In the genomic region with DNA sequence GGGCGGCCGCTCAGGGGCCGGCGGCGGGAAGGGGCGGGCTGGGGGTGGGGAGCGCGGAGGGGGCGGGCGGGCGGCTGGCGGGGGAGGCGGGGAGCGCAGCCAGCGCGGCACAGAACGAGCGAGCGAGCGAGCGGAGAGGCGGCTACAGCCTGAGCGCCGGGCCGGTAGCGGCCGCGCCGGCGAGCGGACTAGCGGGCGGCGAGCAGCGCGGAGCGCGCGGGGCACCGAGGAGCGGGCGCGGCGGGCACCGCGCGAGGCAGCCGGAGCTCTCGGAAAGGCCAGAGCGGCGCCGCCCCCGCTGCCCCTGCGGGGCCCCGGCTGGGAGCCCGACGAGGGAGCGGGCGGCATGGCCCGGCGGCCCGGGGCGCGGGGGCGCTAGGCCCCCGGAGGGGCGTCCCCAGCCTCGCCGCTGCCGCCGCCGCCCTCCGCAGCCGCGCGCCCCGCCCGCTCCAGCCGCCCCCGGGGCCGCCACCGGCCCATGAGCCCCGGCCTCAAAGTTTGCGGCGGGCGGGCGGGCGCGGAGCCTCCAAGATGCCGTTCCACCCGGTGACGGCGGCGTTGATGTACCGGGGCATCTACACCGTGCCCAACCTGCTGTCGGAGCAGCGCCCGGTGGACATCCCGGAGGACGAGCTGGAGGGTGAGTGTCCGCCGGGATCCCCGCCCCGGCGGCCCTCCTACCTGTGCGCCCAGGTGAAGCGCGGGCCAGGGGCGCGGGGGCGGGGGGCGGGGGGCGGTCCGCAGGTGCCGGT, we compare ENCODE assay signal across 10 cellular contexts. TPM values are rescaled to one million over a fixed set of nuclear protein-coding genes. Genes with fewer than 3 reads are reported as not detected.
A peak's percentile ranks its signal among the peaks of the same experiment; 100 is the strongest.
DNase-seq lines count a peak whose midpoint lies in the region; ATAC-seq and TF ChIP-seq lines count a peak whose summit lies in the region.
"Had no signal": no experiment of that assay in that cellular context is flagged by ENCODE, and none has a peak within 500 bp of the region (broad histone marks: within the 10 kb centered on the region; RNA-seq: fewer than 3 reads in every experiment).

A gene (plus strand): TSS at position 110 of the 752 bp plus-strand sequence. CDS start 422 bp downstream, at position 532.

- no peak within 1 kb of the TSS for H3K27ac Mint-ChIP-seq in naive B cell
- H3K27ac Mint-ChIP-seq: activated T-helper 2 cell treated with anti-CD3 and anti-CD28 coated beads, Interferon-gamma antibody, Interleukin-2, Interleukin-4, amounts not matched to agents 10 μg/mL and 5 μg/mL and 100 μg/mL, durations not matched to agents 14 hours and 24 hours and 36 hours had no signal

- H3K4me2 ChIP-seq in GM23248 (ENCODE audit: unreplicated experiment) (no peak within 1 kb of the TSS), OCI-LY7 (ENCODE audit: low read length) (no peak within 1 kb of the TSS)

- H3K9me3 Mint-ChIP-seq in naive B cell, result no peaks in the 10 kb centered on the region
- H3K9me3 Mint-ChIP-seq: activated T-helper 2 cell treated with anti-CD3 and anti-CD28 coated beads, Interferon-gamma antibody, Interleukin-2, Interleukin-4, amounts not matched to agents 10 μg/mL and 5 μg/mL and 100 μg/mL, durations not matched to agents 14 hours and 24 hours and 36 hours had no signal

- H3K4me3 ChIP-seq in GM23248 (no peak within 1 kb of the TSS), OCI-LY7 (ENCODE audit: low read depth, low read length, poor library complexity, severe bottlenecking) (no peak within 1 kb of the TSS)

- no peaks in the 10 kb centered on the region for H4K20me1 ChIP-seq in GM23248 (ENCODE audit: insufficient read depth)
- H4K20me1 ChIP-seq in OCI-LY7 (ENCODE audit: insufficient read depth, low read length), result no peaks in the 10 kb centered on the region

- no peaks in the 10 kb centered on the region for H3K9me2 ChIP-seq in GM23248 (ENCODE audit: insufficient read depth)
- H3K9me2 ChIP-seq in OCI-LY7 (ENCODE audit: insufficient read depth, low read length), result no peaks in the 10 kb centered on the region

- H2AFZ ChIP-seq in GM23248 (no peak within 1 kb of the TSS), OCI-LY7 (ENCODE audit: low read length) (no peak within 1 kb of the TSS)

- H3K79me2 ChIP-seq in GM23248 (ENCODE audit: insufficient read depth) (no peaks in the 10 kb centered on the region), OCI-LY7 (ENCODE audit: insufficient read depth, low read depth, low read length) (no peaks in the 10 kb centered on the region)

- no peak for TF ChIP-seq CTCF in OCI-LY7 (conservative IDR thresholded peaks at IDR 0.05; ENCODE audit: low read length)

- peak within 1 kb of the TSS in 7 of 8 donors; percentile 7 to 74 (median 55) for H3K4me3 Mint-ChIP-seq in naive B cell

- no peaks in the 10 kb centered on the region for H3K9me3 ChIP-seq in GM23248 (ENCODE audit: low read depth)
- no peaks in the 10 kb centered on the region for H3K9me3 ChIP-seq in OCI-LY7 (ENCODE audit: low read length)

- H3K27me3 Mint-ChIP-seq in naive B cell, result peaks cover 21 to 69% (median 56%) of the 10 kb centered on the region in 3 donors

- H3K27me3 ChIP-seq in GM23248 (replicated peaks; ENCODE audit: insufficient read depth), result peaks cover 25% of the 10 kb centered on the region

- in situ Hi-C loops in GM23248 (cut with MboI), result no loop called here

- WGBS in GM23248 (ENCODE audit: low coverage in 1 of 2, low lambda C conversion rate in 2 of 2, missing lambda C conversion rate in 2 of 2), 2 experiments, result 2 to 4% methylated on average over 16 to 74 of the region's 116 CpGs

- peaks cover 7 to 14% (median 8%) of the 10 kb centered on the region in 3 donors for H3K4me1 Mint-ChIP-seq in naive B cell

- ATAC-seq in naive B cell (ENCODE audit: low read depth in 2 of 2) (peak in 1 of 2 donors; percentile 23), GM21717 (IDR thresholded peaks at IDR 0.05; ENCODE audit: unreplicated experiment) (no peak)

- no TSS peak for BruUV-seq in OCI-LY7 (replicated peaks; lab: Mats Ljungman, UMichigan)

- H3K27ac ChIP-seq in GM23248, result no peak within 1 kb of the TSS
- no peak within 1 kb of the TSS for H3K27ac ChIP-seq in OCI-LY7 (ENCODE audit: low read depth, low read length, poor library complexity, severe bottlenecking)

- H3K36me3 ChIP-seq in GM23248 (ENCODE audit: low read depth) (no peaks in the 10 kb centered on the region), OCI-LY7 (ENCODE audit: insufficient read depth, low read length) (no peaks in the 10 kb centered on the region)

- no peaks in the 10 kb centered on the region for H3K36me3 Mint-ChIP-seq in naive B cell

- POLR2A ChIA-PET in OCI-LY7 (lab: Charles Lee), result no interaction called here

- CTCF ChIA-PET in OCI-LY7 (lab: Charles Lee; ENCODE audit: unreplicated experiment), result no interaction called here

- H3K4me1 ChIP-seq in GM23248 (ENCODE audit: insufficient read depth), result no peaks in the 10 kb centered on the region
- no peaks in the 10 kb centered on the region for H3K4me1 ChIP-seq in OCI-LY7 (ENCODE audit: insufficient read depth, low read length, poor library complexity, severe bottlenecking)

- intact Hi-C loops in OCI-LY7 (cut with micrococcal nuclease; ENCODE audit: unreplicated experiment), result no loop called here

- H3F3A ChIP-seq in GM23248 (ENCODE audit: insufficient read depth), result no peaks in the 10 kb centered on the region

- DNase-seq in NCI-H1105 treated with DMSO at 0.1 percent for 48 hours (lab: John Stamatoyannopoulos, UW), result peak; percentile 4
- DNase-seq in NCI-H1105 (lab: John Stamatoyannopoulos, UW), result no peak
- DNase-seq in GM23248, result peak; percentile 33
- DNase-seq in astrocyte of the hippocampus (ENCODE audit: low read depth, low spot score), result peak; percentile 54
- DNase-seq in naive B cell, result no peak
- DNase-seq in SW 1271 (lab: John Stamatoyannopoulos, UW), result no peak
- DNase-seq in OCI-LY7 (ENCODE audit: low spot score), result no peak

- H3K9ac ChIP-seq in GM23248, result no peak within 1 kb of the TSS

RNA-seq across cellular contexts. Expression of the gene that starts here (rescaled TPM):
- total RNA-seq in GM23248 (2014; rRNA removed; shearing (Covaris generic)), result not detected in 2 replicates
- polyA plus RNA-seq in GM23248 (2016; fragmentation: Nextera tagmentation; extraction: Ambion mirVana), result 0.08 TPM in 1 of 2 replicates, not detected in the other
- polyA plus RNA-seq in naive B cell (ENCODE audit: low read depth in 6 of 6), result under 1 TPM in 4 of 6 donors, not detected in 2; 0.08 to 0.11 (median 0.10) TPM
- 0.06 and 0.23 TPM in 2 replicates for total RNA-seq in OCI-LY7 (2014; rRNA removed; shearing (Covaris generic))
- 0.18 TPM in 1 of 2 replicates, not detected in the other for total RNA-seq in OCI-LY7 (2022)
- total RNA-seq: skeletal muscle tissue had no signal

Comparison
In these comparisons a context has a peak if more than half of its experiments do, and no peak if none do; other contexts are left out.
1. DNase-seq: peak in NCI-H1105 treated with DMSO at 0.1 percent for 48 hours (single experiment) and astrocyte of the hippocampus (single experiment); none in NCI-H1105 (single experiment), naive B cell (single experiment), SW 1271 (0 of 2) and OCI-LY7 (single experiment).
2. Peak in DNase-seq in GM23248; RNA of the gene not detected or under 1 TPM.